In the genomic region with DNA sequence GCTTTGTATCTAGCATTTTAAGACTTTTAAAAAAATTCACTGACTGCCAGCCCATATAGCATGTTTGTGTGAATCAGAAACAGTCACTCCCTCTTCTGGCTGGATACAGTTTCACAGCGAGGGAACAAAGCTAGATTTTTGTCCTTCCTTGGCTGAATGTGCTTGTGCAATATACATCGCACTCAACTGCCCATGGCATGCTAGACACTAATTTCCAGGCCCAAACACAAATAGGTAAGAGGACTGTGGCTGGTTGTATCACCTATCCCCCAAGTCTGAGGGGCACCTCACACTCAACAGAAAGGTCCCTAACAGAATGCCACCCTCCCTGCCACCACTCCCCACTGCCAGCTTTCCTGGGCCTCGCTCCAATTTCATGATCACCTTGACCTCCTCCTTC, we compare ENCODE assay signal across 10 cellular contexts. TPM values are rescaled to one million over a fixed set of nuclear protein-coding genes. Genes with fewer than 3 reads are reported as not detected.
DNase-seq lines count a peak whose midpoint lies in the region; ATAC-seq and TF ChIP-seq lines count a peak whose summit lies in the region.
"Had no signal": no experiment of that assay in that cellular context is flagged by ENCODE, and none has a peak within 500 bp of the region (broad histone marks: within the 10 kb centered on the region; RNA-seq: fewer than 3 reads in every experiment).

No MANE protein-coding gene starts in this region.

- H3K4me3 ChIP-seq in DND-41 (ENCODE audit: low read depth in 1 of 2, low read length in 2 of 2) = no peak overlapping the region
- H3K4me3 ChIP-seq in Karpas-422 (ENCODE audit: low read length) = no peak overlapping the region
- no peak overlapping the region for H3K4me3 ChIP-seq in psoas muscle
- H3K4me3 ChIP-seq: SJCRH30 had no signal

- no peak overlapping the region for H3K9ac ChIP-seq in DND-41 (ENCODE audit: low read depth, low read length)
- no peak overlapping the region for H3K9ac ChIP-seq in Karpas-422 (ENCODE audit: low read length)

- H3K9me3 ChIP-seq in DND-41 (ENCODE audit: insufficient read depth, low read length, severe bottlenecking) (no peaks in the 10 kb centered on the region), Karpas-422 (ENCODE audit: low read length) (no peaks in the 10 kb centered on the region), psoas muscle (no peaks in the 10 kb centered on the region)
- H3K9me3 ChIP-seq: SJCRH30 had no signal

- H3K27me3 ChIP-seq in DND-41 (ENCODE audit: insufficient read depth, low read length, poor library complexity) (peaks cover 15% of the 10 kb centered on the region), Karpas-422 (ENCODE audit: low read length) (no peaks in the 10 kb centered on the region), psoas muscle (ENCODE audit: insufficient read depth in 3 of 3, low read length in 2 of 3) (no peaks in the 10 kb centered on the region)
- H3K27me3 ChIP-seq: SJCRH30 had no signal

- no peak for DNase-seq in DND-41
- DNase-seq in Karpas-422 = peak; percentile 66
- peak; percentile 44 for DNase-seq in amniotic epithelial cell (ENCODE audit: low read depth)
- DNase-seq in left colon = no peak
- no peak for DNase-seq in G401 (ENCODE audit: low spot score)
- no peak for DNase-seq in psoas muscle

- WGBS in psoas muscle, 3 donors = 53 to 68% (median 54%) methylated on average over 3 of the region's 3 CpGs

- H3K4me2 ChIP-seq in DND-41 (ENCODE audit: insufficient read depth, low read length) = no peak overlapping the region
- no peak overlapping the region for H3K4me2 ChIP-seq in Karpas-422 (ENCODE audit: low read depth, low read length, poor library complexity, severe bottlenecking)

- H3K79me2 ChIP-seq in DND-41 (ENCODE audit: insufficient read depth, low read length) (no peaks in the 10 kb centered on the region), Karpas-422 (ENCODE audit: low read length) (no peaks in the 10 kb centered on the region)

- no peaks in the 10 kb centered on the region for H3K4me1 ChIP-seq in DND-41 (ENCODE audit: insufficient read depth, low read length)
- H3K4me1 ChIP-seq in Karpas-422 (ENCODE audit: low read length) = 0 out of 2 replicates have a peak, but pooled peaks cover 3% of the 10 kb centered on the region
- no peaks in the 10 kb centered on the region for H3K4me1 ChIP-seq in psoas muscle

- no peak overlapping the region for H2AFZ ChIP-seq in DND-41 (ENCODE audit: low read depth, low read length)
- no peak overlapping the region for H2AFZ ChIP-seq in Karpas-422 (ENCODE audit: low read length)

- no peaks in the 10 kb centered on the region for H3K36me3 ChIP-seq in DND-41 (ENCODE audit: insufficient read depth, low read length)
- H3K36me3 ChIP-seq in Karpas-422 (ENCODE audit: insufficient read depth, low read length) = no peaks in the 10 kb centered on the region
- H3K36me3 ChIP-seq in psoas muscle (ENCODE audit: insufficient read depth in 1 of 2, low read depth in 1 of 2) = no peaks in the 10 kb centered on the region
- H3K36me3 ChIP-seq: SJCRH30 had no signal

- intact Hi-C loops in left colon (cut with DNase I, micrococcal nuclease) (no loop called here), psoas muscle (cut with DNase I) (no loop called here)

- H3K27ac ChIP-seq in DND-41 (ENCODE audit: low read length) = no peak overlapping the region
- no peak overlapping the region for H3K27ac ChIP-seq in Karpas-422 (ENCODE audit: low read length)
- H3K27ac ChIP-seq in psoas muscle = no peak overlapping the region
- H3K27ac ChIP-seq: SJCRH30 had no signal

- H3K9me2 ChIP-seq in Karpas-422 (replicated peaks; ENCODE audit: insufficient read depth, low read length) = no peaks in the 10 kb centered on the region

- H4K20me1 ChIP-seq in DND-41 (ENCODE audit: insufficient read depth, low read length) (no peaks in the 10 kb centered on the region), Karpas-422 (ENCODE audit: insufficient read depth, low read depth, low read length) (no peaks in the 10 kb centered on the region)

- ATAC-seq in DND-41 (ENCODE audit: insufficient read depth, low read depth) = no peak
- ATAC-seq in left colon = peak; percentile 22
- no peak for ATAC-seq in GM21526 (IDR thresholded peaks at IDR 0.05; ENCODE audit: low FRiP score, unreplicated experiment)
- no peak for ATAC-seq in HG03280 (IDR thresholded peaks at IDR 0.05; ENCODE audit: unreplicated experiment)
- no peak for ATAC-seq in psoas muscle
- ATAC-seq: activated naive CD4-positive, alpha-beta T cell treated with anti-CD3 and anti-CD28 coated beads, Interleukin-2, amount 50 U/mL, for 72 hours had no signal

- peak; percentile 47 for TF ChIP-seq CTCF in DND-41 (IDR thresholded peaks at IDR 0.05; ENCODE audit: borderline replicate concordance, extremely low read depth, low read length, poor library complexity, severe bottlenecking)
- TF ChIP-seq CTCF in psoas muscle (IDR thresholded peaks at IDR 0.05) = no peak

- in situ Hi-C loops in G401 (cut with HindIII; ENCODE audit: low sequenced_read_pairs) = no loop called here

RNA-seq across cellular contexts. Expression of gene BLCAP, which starts 16.2 kb away (rescaled TPM):
- 119 TPM in 2 replicates for total RNA-seq in Karpas-422 (2014; rRNA removed; shearing (Covaris generic); ENCODE audit: low replicate concordance)
- total RNA-seq in left colon (100 to 1,000 TPM in 1 of 2 donors, 10 to 100 TPM in 1; 98.9 to 104 TPM), psoas muscle (100 to 1,000 TPM; 267 to 656 (median 488) TPM)
- total RNA-seq in G401 (2014; rRNA removed; shearing (Covaris generic)) = 19.3 and 24.9 TPM in 2 replicates
- 100 to 1,000 TPM; 271 to 366 (median 295) TPM for polyA plus RNA-seq in psoas muscle

RNA-seq across cellular contexts. Expression of gene NNAT, which starts 22.8 kb away (rescaled TPM):
- not detected in 2 replicates for total RNA-seq in Karpas-422 (2014; rRNA removed; shearing (Covaris generic); ENCODE audit: low replicate concordance)
- 1 to 10 TPM in 1 of 2 donors, not detected in 1; 3.4 TPM for total RNA-seq in left colon
- not detected in 2 replicates for total RNA-seq in G401 (2014; rRNA removed; shearing (Covaris generic))
- total RNA-seq in psoas muscle = 10 to 100 TPM in 1 of 4 donors, 1 to 10 TPM in 2, under 1 TPM in 1; 0.50 to 52.3 (median 5.9) TPM
- polyA plus RNA-seq in psoas muscle = 1 to 10 TPM in 2 of 3 donors, under 1 TPM in 1; 0.99 to 2.0 (median 1.1) TPM
- total RNA-seq: SJCRH30 had no signal

Comparison
In these comparisons a context has a peak if more than half of its experiments do, and no peak if none do; other contexts are left out.
1. DNase-seq: peak in Karpas-422 (single experiment) and amniotic epithelial cell (single experiment); none in DND-41 (single experiment), left colon (0 of 2), G401 (single experiment) and psoas muscle (0 of 2).